In the genomic region with DNA sequence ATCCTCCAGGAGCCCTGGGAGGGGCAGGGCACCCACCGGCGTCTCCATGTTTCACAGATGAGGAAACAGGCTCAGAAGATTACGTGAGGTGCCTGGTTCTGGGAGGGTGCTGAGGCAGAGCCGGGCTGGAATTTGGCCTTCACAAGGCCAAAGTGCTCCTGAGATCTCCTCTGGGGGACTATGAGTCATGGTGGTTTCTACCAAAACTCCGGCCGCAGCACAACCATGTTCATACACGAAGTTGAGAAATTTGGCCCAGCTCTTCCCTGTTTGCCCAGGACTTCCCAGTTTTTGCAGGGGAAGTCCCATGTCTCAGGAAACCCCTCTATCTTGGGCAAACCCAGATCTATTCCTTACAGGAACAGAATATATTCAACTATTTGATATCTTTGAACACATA, we compare ENCODE assay signal across 13 cellular contexts.
DNase-seq lines count a peak whose midpoint lies in the region; ATAC-seq lines count a peak whose summit lies in the region.
"Had no signal": no experiment of that assay in that cellular context is flagged by ENCODE, and none has a peak within 500 bp of the region (broad histone marks: within the 10 kb centered on the region; RNA-seq: fewer than 3 reads in every experiment).

No MANE protein-coding gene starts in this region.

- H3K9ac ChIP-seq in trophoblast cell (ENCODE audit: low read length), result no peak overlapping the region

- no peak for ATAC-seq in GM19395 (IDR thresholded peaks at IDR 0.05; ENCODE audit: unreplicated experiment)
- ATAC-seq: natural killer cell had no signal

- no peak overlapping the region for H3K4ac ChIP-seq in trophoblast cell (ENCODE audit: low read depth, low read length)

- H2AFZ ChIP-seq in trophoblast cell (ENCODE audit: insufficient read depth, low read length, poor library complexity), result no peak overlapping the region

- DNase-seq in EL, result peak; percentile 98
- DNase-seq in RPMI7951 (ENCODE audit: low read depth), result peak; percentile 96
- DNase-seq in fibroblast of gingiva (ENCODE audit: low read depth), result peak; percentile 96
- DNase-seq in trophoblast cell, result peak; percentile 97 to 99
- no peak for DNase-seq in NCI-H510A treated with DMSO at 0.1 percent for 48 hours (lab: John Stamatoyannopoulos, UW)
- no peak for DNase-seq in NAMALWA (ENCODE audit: low spot score)
- no peak for DNase-seq in activated naive CD4-positive, alpha-beta T cell treated with anti-CD3 and anti-CD28 coated beads, Interleukin-2, amount 50 U/mL, for 16 hours
- DNase-seq: activated naive CD4-positive, alpha-beta T cell treated with anti-CD3 and anti-CD28 coated beads for 36 hours; CD4-positive, CD25-positive, alpha-beta regulatory T cell; foreskin fibroblast; natural killer cell; NCI-H526 had no signal

- H3K23ac ChIP-seq in trophoblast cell (ENCODE audit: low read length), result no peak overlapping the region

- H3K36me3 ChIP-seq in trophoblast cell (ENCODE audit: control insufficient read depth in 1 of 2, insufficient read depth in 2 of 2, low read length in 2 of 2), result no peaks in the 10 kb centered on the region

- peaks cover 2% of the 10 kb centered on the region for H3K79me2 ChIP-seq in trophoblast cell (ENCODE audit: control insufficient read depth, insufficient read depth, low read length, poor library complexity)

- H3K27ac ChIP-seq in trophoblast cell (ENCODE audit: low read depth, low read length), result no peak overlapping the region

- H2BK12ac ChIP-seq in trophoblast cell (ENCODE audit: low read length), result peak overlapping the region; percentile 34

- H3K14ac ChIP-seq in trophoblast cell (ENCODE audit: low read length), result no peak overlapping the region

- H3K27me3 ChIP-seq in trophoblast cell (ENCODE audit: insufficient read depth, low read length), result no peaks in the 10 kb centered on the region

- no peaks in the 10 kb centered on the region for H3K9me3 ChIP-seq in trophoblast cell (ENCODE audit: insufficient read depth, low read depth, low read length)

- no CpG with 5 or more reads among the region's 7 CpGs for WGBS in trophoblast cell (ENCODE audit: extremely low coverage, insufficient coverage, insufficient read length)

- H3K4me3 ChIP-seq in trophoblast cell (ENCODE audit: low read depth, low read length), result no peak overlapping the region

- peaks cover 22 to 25% of the 10 kb centered on the region in 2 experiments for H3K4me1 ChIP-seq in trophoblast cell (ENCODE audit: control insufficient read depth in 1 of 2, insufficient read depth in 2 of 2, low read length in 2 of 2)

- no peak overlapping the region for H3K4me2 ChIP-seq in trophoblast cell (ENCODE audit: low read length)

- no peak overlapping the region for H2AK5ac ChIP-seq in trophoblast cell (ENCODE audit: low read length)

- H4K8ac ChIP-seq in trophoblast cell (ENCODE audit: low read depth, low read length), result no peak overlapping the region

- H2BK5ac ChIP-seq in trophoblast cell (ENCODE audit: low read depth, low read length, poor library complexity), result no peak overlapping the region

- H3K79me1 ChIP-seq in trophoblast cell (ENCODE audit: low read length), result peaks cover 27% of the 10 kb centered on the region

- no peak overlapping the region for H4K12ac ChIP-seq in trophoblast cell (ENCODE audit: low read depth, low read length)

- peak overlapping the region; percentile 25 for H2BK120ac ChIP-seq in trophoblast cell (ENCODE audit: insufficient read depth, low read length, poor library complexity)

- peak overlapping the region; percentile 82 for H4K91ac ChIP-seq in trophoblast cell (ENCODE audit: low read depth, low read length)

- no peak overlapping the region for H3K18ac ChIP-seq in trophoblast cell (ENCODE audit: low read length)

Comparison
In these comparisons a context has a peak if more than half of its experiments do, and no peak if none do; other contexts are left out.
1. DNase-seq: peak in EL (single experiment), RPMI7951 (single experiment), fibroblast of gingiva (single experiment) and trophoblast cell (2 of 2); none in NCI-H510A treated with DMSO at 0.1 percent for 48 hours (single experiment), NAMALWA (single experiment) and activated naive CD4-positive, alpha-beta T cell treated with anti-CD3 and anti-CD28 coated beads, Interleukin-2, amount 50 U/mL, for 16 hours (single experiment).